8 cellular contexts compared by ENCODE assay signal in genomic region chr3:158725348-158725966, GRCh38. TPM values are rescaled to one million over a fixed set of nuclear protein-coding genes. Genes with fewer than 3 reads are reported as not detected.
DNase-seq lines count a peak whose midpoint lies in the region; ATAC-seq and TF ChIP-seq lines count a peak whose summit lies in the region.

No MANE protein-coding gene starts in this region.

- H3K27ac Mint-ChIP-seq in T-cell, result peak overlapping the region; percentile 80 to 91

- peaks cover 48 to 69% (median 56%) of the 10 kb centered on the region in 3 donors for H3K4me1 Mint-ChIP-seq in T-cell

- no peak overlapping the region for H2AFZ ChIP-seq in GM23248

- H3K4me1 ChIP-seq in GM23248 (ENCODE audit: insufficient read depth), result peaks cover 41% of the 10 kb centered on the region
- peaks cover 4 to 21% of the 10 kb centered on the region in 2 donors for H3K4me1 ChIP-seq in gastrocnemius medialis

- peaks cover 32% of the 10 kb centered on the region for H3F3A ChIP-seq in GM23248 (ENCODE audit: insufficient read depth)

- TF ChIP-seq POLR2A in gastrocnemius medialis (IDR thresholded peaks at IDR 0.05), result no peak

- H3K9me2 ChIP-seq in GM23248 (ENCODE audit: insufficient read depth), result no peaks in the 10 kb centered on the region

- no peaks in the 10 kb centered on the region for H3K9me3 Mint-ChIP-seq in T-cell

- WGBS in GM23248 (ENCODE audit: low coverage in 1 of 2, low lambda C conversion rate in 2 of 2, missing lambda C conversion rate in 2 of 2), 2 experiments, result 1 to 2% methylated on average over 9 of the region's 9 CpGs

- intact Hi-C loops in gastrocnemius medialis (cut with DNase I; ENCODE audit: low total_unique reads), result loop anchor here (5.0 kb wide), 1 partner anchor 47 kb away; no protein-coding TSS in a partner anchor

- no peaks in the 10 kb centered on the region for H3K27me3 ChIP-seq in GM23248 (replicated peaks; ENCODE audit: insufficient read depth)
- H3K27me3 ChIP-seq in gastrocnemius medialis, result no peaks in the 10 kb centered on the region

- H3K36me3 Mint-ChIP-seq in T-cell, result peaks cover 8% of the 10 kb centered on the region

- ATAC-seq in T-cell (replicated peaks in 1 of 4), result no peak
- ATAC-seq in gastrocnemius medialis, result peak; percentile 41 to 54
- ATAC-seq in GM21528 (IDR thresholded peaks at IDR 0.05; ENCODE audit: low FRiP score, unreplicated experiment), result no peak
- no peak for ATAC-seq in GM18520 (IDR thresholded peaks at IDR 0.05; ENCODE audit: unreplicated experiment)

- in situ Hi-C loops in GM23248 (cut with MboI), result loop anchor here (5.0 kb wide), 1 partner anchor 67 kb away; no protein-coding TSS in a partner anchor
- in situ Hi-C loops in gastrocnemius medialis (cut with MboI; ENCODE audit: low sequenced_read_pairs in 4 of 4), result loop anchor here (5.0 kb wide), 1 partner anchor 67 kb away; no protein-coding TSS in a partner anchor

- POLR2A ChIA-PET in T-cell (lab: Charles Lee), result no interaction called here

- H3K9ac ChIP-seq in GM23248, result peak overlapping the region; percentile 50

- peak; percentile 99 for DNase-seq in GM23248
- DNase-seq in T-cell, result no peak
- DNase-seq in fibroblast of the conjunctiva (ENCODE audit: low read depth), result peak; percentile 91
- DNase-seq in gastrocnemius medialis, result peak in 1 of 2 donors; percentile 26
- DNase-seq in islet precursor cell, result no peak
- no peak for DNase-seq in anterior cingulate cortex (lab: John Stamatoyannopoulos, UW)

- H3K4me2 ChIP-seq in GM23248 (ENCODE audit: unreplicated experiment), result peak overlapping the region; percentile 60

- no peaks in the 10 kb centered on the region for H4K20me1 ChIP-seq in GM23248 (ENCODE audit: insufficient read depth)

- H3K79me2 ChIP-seq in GM23248 (ENCODE audit: insufficient read depth), result no peaks in the 10 kb centered on the region

- CTCF ChIA-PET in T-cell (lab: Charles Lee), result interaction anchor here (0.6 to 1.1 kb wide), 3 partner anchors 64 to 499 kb away, joined by 3 to 4 read pairs (median 3); no protein-coding TSS in a partner anchor

- no peak overlapping the region for H3K4me3 Mint-ChIP-seq in T-cell

- peaks cover 0 to 2% of the 10 kb centered on the region in 2 donors for H3K27me3 Mint-ChIP-seq in T-cell

- H3K27ac ChIP-seq in GM23248 (peak overlapping the region; percentile 81), gastrocnemius medialis (peak overlapping the region; percentile 0 to 38 (median 2))

- no peak for TF ChIP-seq CTCF in gastrocnemius medialis (IDR thresholded peaks at IDR 0.05 in 4 of 5, conservative IDR thresholded peaks at IDR 0.05 in 1 of 5)

- peak overlapping the region; percentile 36 for H3K4me3 ChIP-seq in GM23248
- H3K4me3 ChIP-seq in gastrocnemius medialis, result no peak overlapping the region

- H3K36me3 ChIP-seq in GM23248 (ENCODE audit: low read depth), result no peaks in the 10 kb centered on the region
- H3K36me3 ChIP-seq in gastrocnemius medialis, result no peaks in the 10 kb centered on the region

- H3K9me3 ChIP-seq in GM23248 (ENCODE audit: low read depth), result no peaks in the 10 kb centered on the region
- no peaks in the 10 kb centered on the region for H3K9me3 ChIP-seq in gastrocnemius medialis

RNA-seq across cellular contexts. Expression of gene RARRES1, which starts 6.8 kb away (rescaled TPM):
- total RNA-seq in GM23248 (2014; rRNA removed; shearing (Covaris generic)), result 1.3 and 1.7 TPM in 2 replicates
- 1.0 and 1.2 TPM in 2 replicates for polyA plus RNA-seq in GM23248 (2016; fragmentation: Nextera tagmentation; extraction: Ambion mirVana)
- total RNA-seq in T-cell (not detected), gastrocnemius medialis (10 to 100 TPM in 1 of 4 donors, 1 to 10 TPM in 3; 1.4 to 27.6 (median 4.4) TPM)

RNA-seq across cellular contexts. Expression of gene LXN, which starts 53.0 kb away (rescaled TPM):
- 28.7 and 34.9 TPM in 2 replicates for total RNA-seq in GM23248 (2014; rRNA removed; shearing (Covaris generic))
- 46.8 and 47.3 TPM in 2 replicates for polyA plus RNA-seq in GM23248 (2016; fragmentation: Nextera tagmentation; extraction: Ambion mirVana)
- total RNA-seq in T-cell, result 1 to 10 TPM; 2.5 to 6.7 (median 3.9) TPM
- 1 to 10 TPM in 3 of 4 donors, under 1 TPM in 1; 0.42 to 5.5 (median 2.2) TPM for total RNA-seq in gastrocnemius medialis

Comparison
In these comparisons a context has a peak if more than half of its experiments do, and no peak if none do; other contexts are left out.
1. DNase-seq: peak in GM23248 (single experiment) and fibroblast of the conjunctiva (single experiment); none in T-cell (0 of 34), islet precursor cell (single experiment) and anterior cingulate cortex (0 of 58).
2. ATAC-seq: peak in gastrocnemius medialis (2 of 2); none in T-cell (0 of 4), GM21528 (single experiment) and GM18520 (single experiment).